9 cellular contexts compared by ENCODE assay signal in genomic region chr9:111399772-111400563, GRCh38.
A peak's percentile ranks its signal among the peaks of the same experiment; 100 is the strongest.
DNase-seq lines count a peak whose midpoint lies in the region; ATAC-seq, FAIRE-seq and TF ChIP-seq lines count a peak whose summit lies in the region.
"Had no signal": no experiment of that assay in that cellular context is flagged by ENCODE, and none has a peak within 500 bp of the region (broad histone marks: within the 10 kb centered on the region; RNA-seq: fewer than 3 reads in every experiment).

No MANE protein-coding gene starts in this region.

- peak; percentile 77 for TF ChIP-seq CTCF in bronchial epithelial cell (IDR thresholded peaks at IDR 0.05; ENCODE audit: insufficient read depth, low read length, severe bottlenecking)
- TF ChIP-seq CTCF in pancreas (IDR thresholded peaks at IDR 0.05): peak in 2 of 4 donors; percentile 4 to 14
- no peak for TF ChIP-seq CTCF in left ventricle myocardium inferior (IDR thresholded peaks at IDR 0.05; ENCODE audit: borderline replicate concordance)

- peak; percentile 3 for DNase-seq in NCI-H345 (lab: John Stamatoyannopoulos, UW)
- no peak for DNase-seq in NCI-H345 treated with DMSO at 0.1 percent for 48 hours (lab: John Stamatoyannopoulos, UW; ENCODE audit: unreplicated experiment)
- peak; percentile 9 for DNase-seq in MG63
- DNase-seq in bronchial epithelial cell (ENCODE audit: low read depth): peak; percentile 84
- DNase-seq in pancreas: peak in 1 of 6 donors; percentile 32
- DNase-seq in left ventricle myocardium inferior: no peak
- DNase-seq in NCI-H1092 treated with DMSO at 0.1 percent for 48 hours (lab: John Stamatoyannopoulos, UW): no peak
- DNase-seq in NCI-H446 (lab: John Stamatoyannopoulos, UW): no peak
- DNase-seq: left cardiac atrium had no signal

- FAIRE-seq in bronchial epithelial cell (lab: Jason Lieb, UNC) (no peak), pancreas (lab: Jason Lieb, UNC) (no peak)

- H3K27ac ChIP-seq in pancreas: no peak overlapping the region
- H3K27ac ChIP-seq in left ventricle myocardium inferior (replicated peaks): no peak overlapping the region

- WGBS in pancreas, 2 donors: 90 to 92% methylated on average over 4 of the region's 4 CpGs

- H3K27me3 ChIP-seq in MG63 (no peaks in the 10 kb centered on the region), bronchial epithelial cell (ENCODE audit: control insufficient read depth, insufficient read depth, low read length) (no peaks in the 10 kb centered on the region), pancreas (no peaks in the 10 kb centered on the region), left ventricle myocardium inferior (ENCODE audit: low read depth) (no peaks in the 10 kb centered on the region)

- no peak overlapping the region for H3K4me3 ChIP-seq in MG63
- no peak overlapping the region for H3K4me3 ChIP-seq in bronchial epithelial cell (ENCODE audit: low read depth, low read length)
- no peak overlapping the region for H3K4me3 ChIP-seq in pancreas
- no peak overlapping the region for H3K4me3 ChIP-seq in left ventricle myocardium inferior

- H3K9me3 ChIP-seq in MG63 (peaks cover 25% of the 10 kb centered on the region), pancreas (no peaks in the 10 kb centered on the region), left ventricle myocardium inferior (replicated peaks) (peaks cover 32% of the 10 kb centered on the region)

- H3K4me1 ChIP-seq in pancreas (no peaks in the 10 kb centered on the region), left ventricle myocardium inferior (no peaks in the 10 kb centered on the region)

- peak in 3 of 4 donors; percentile 63 to 74 (median 73) for ATAC-seq in pancreas

- intact Hi-C loops in pancreas (cut with DNase I) (no loop called here), left ventricle myocardium inferior (cut with micrococcal nuclease) (no loop called here)

- peaks cover 96% of the 10 kb centered on the region for H3K36me3 ChIP-seq in MG63
- peaks cover 14% of the 10 kb centered on the region for H3K36me3 ChIP-seq in bronchial epithelial cell (ENCODE audit: control insufficient read depth, insufficient read depth, low read length)
- peaks cover 0 to 31% (median 11%) of the 10 kb centered on the region in 3 donors for H3K36me3 ChIP-seq in pancreas
- H3K36me3 ChIP-seq in left ventricle myocardium inferior: peaks cover 94% of the 10 kb centered on the region

Comparison
In these comparisons a context has a peak if more than half of its experiments do, and no peak if none do; other contexts are left out.
1. DNase-seq: peak in NCI-H345 (single experiment), MG63 (single experiment) and bronchial epithelial cell (single experiment); none in NCI-H345 treated with DMSO at 0.1 percent for 48 hours (single experiment), left ventricle myocardium inferior (single experiment), NCI-H1092 treated with DMSO at 0.1 percent for 48 hours (single experiment) and NCI-H446 (0 of 2).